ENCODE assay signal across 8 cellular contexts in genomic region chr1:99685516-99686180, GRCh38. TPM values are rescaled to one million over a fixed set of nuclear protein-coding genes. Genes with fewer than 3 reads are reported as not detected.
DNase-seq lines count a peak whose midpoint lies in the region; ATAC-seq and TF ChIP-seq lines count a peak whose summit lies in the region.

No MANE protein-coding gene starts in this region.

- H3K9ac ChIP-seq in OCI-LY1 (ENCODE audit: low read length): no peak overlapping the region

- ATAC-seq in GM21528 (IDR thresholded peaks at IDR 0.05; ENCODE audit: low FRiP score, unreplicated experiment) (peak; percentile 90), heart left ventricle (peak; percentile 79 to 94 (median 88))
- ATAC-seq in activated naive CD4-positive, alpha-beta T cell treated with anti-CD3 and anti-CD28 coated beads, Interleukin-2, amount 50 U/mL, for 72 hours: peak; percentile 49 to 78

- DNase-seq in GDM1 (lab: John Stamatoyannopoulos, UW) (peak; percentile 34), HT-29 (ENCODE audit: low spot score) (peak; percentile 85), heart left ventricle (peak; percentile 74 to 90 (median 81)), renal cortical epithelial cell (ENCODE audit: low read depth) (peak; percentile 73)
- peak in 1 of 2 donors; percentile 49 for DNase-seq in activated naive CD4-positive, alpha-beta T cell treated with anti-CD3 and anti-CD28 coated beads, Interleukin-2, amount 50 U/mL, for 72 hours (ENCODE audit: low spot score in 2 of 2)
- DNase-seq in effector CD4-positive, alpha-beta T cell: no peak

- TF ChIP-seq POLR2A in heart left ventricle (IDR thresholded peaks at IDR 0.05): no peak

- H3K9me3 ChIP-seq in OCI-LY1 (ENCODE audit: low read length): no peaks in the 10 kb centered on the region
- no peaks in the 10 kb centered on the region for H3K9me3 ChIP-seq in heart left ventricle

- H3F3A ChIP-seq in OCI-LY1 (ENCODE audit: insufficient read depth, low read length): no peaks in the 10 kb centered on the region

- no peak overlapping the region for H3K4me3 ChIP-seq in OCI-LY1 (ENCODE audit: low read depth, low read length, poor library complexity, severe bottlenecking)
- no peak overlapping the region for H3K4me3 ChIP-seq in heart left ventricle

- H3K4me1 ChIP-seq in OCI-LY1 (ENCODE audit: insufficient read depth, low read length, severe bottlenecking) (no peaks in the 10 kb centered on the region), heart left ventricle (peaks cover 0 to 66% (median 32%) of the 10 kb centered on the region in 12 donors)

- H2AFZ ChIP-seq in OCI-LY1 (ENCODE audit: low read length): no peak overlapping the region

- WGBS in heart left ventricle, 4 donors: 6 to 10% (median 8%) methylated on average over 6 of the region's 6 CpGs

- H3K27ac ChIP-seq in OCI-LY1 (ENCODE audit: low read depth, low read length, poor library complexity, severe bottlenecking) (no peak overlapping the region), heart left ventricle (peak overlapping the region in 11 of 12 donors; percentile 26 to 78 (median 55))

- no peaks in the 10 kb centered on the region for H4K20me1 ChIP-seq in OCI-LY1 (ENCODE audit: insufficient read depth, low read length)

- no peaks in the 10 kb centered on the region for H3K9me2 ChIP-seq in OCI-LY1 (ENCODE audit: low read depth, low read length)

- no peak overlapping the region for H3K4me2 ChIP-seq in OCI-LY1 (ENCODE audit: low read length)

- H3K9me3 Mint-ChIP-seq in activated naive CD4-positive, alpha-beta T cell treated with anti-CD3 and anti-CD28 coated beads, Interleukin-2, amount 50 U/mL, for 72 hours: no peaks in the 10 kb centered on the region

- H3K79me2 ChIP-seq in OCI-LY1 (ENCODE audit: insufficient read depth, low read length): no peaks in the 10 kb centered on the region

- H3K36me3 ChIP-seq in OCI-LY1 (ENCODE audit: insufficient read depth, low read length): no peaks in the 10 kb centered on the region
- peaks cover 0 to 81% (median 33%) of the 10 kb centered on the region in 9 donors for H3K36me3 ChIP-seq in heart left ventricle

- H3K36me3 Mint-ChIP-seq in activated naive CD4-positive, alpha-beta T cell treated with anti-CD3 and anti-CD28 coated beads, Interleukin-2, amount 50 U/mL, for 72 hours: no peaks in the 10 kb centered on the region

- no peak overlapping the region for H3K27ac Mint-ChIP-seq in activated naive CD4-positive, alpha-beta T cell treated with anti-CD3 and anti-CD28 coated beads, Interleukin-2, amount 50 U/mL, for 72 hours

- TF ChIP-seq CTCF in OCI-LY1 (IDR thresholded peaks at IDR 0.05; ENCODE audit: low read length): peak; percentile 79
- TF ChIP-seq CTCF in heart left ventricle (IDR thresholded peaks at IDR 0.05): peak; percentile 47 to 76 (median 64)

- H3K27me3 ChIP-seq in OCI-LY1 (ENCODE audit: insufficient read depth, low read length) (no peaks in the 10 kb centered on the region), heart left ventricle (no peaks in the 10 kb centered on the region)

- intact Hi-C loops in heart left ventricle (cut with DNase I): loop anchor here in 7 of 10 donors (2.0 to 10.0 kb wide), 6 partner anchors 38 to 158 kb away; partner anchors contain the start of gene PALMD (in 6 of the 7)

RNA-seq across cellular contexts. Expression of gene PALMD, which starts 39.7 kb away (rescaled TPM):
- total RNA-seq in HT-29 (2014; rRNA removed; shearing (Covaris generic)): 0.16 and 0.31 TPM in 2 replicates
- not detected for total RNA-seq in activated naive CD4-positive, alpha-beta T cell treated with anti-CD3 and anti-CD28 coated beads, Interleukin-2, amount 50 U/mL, for 72 hours
- total RNA-seq in heart left ventricle (100 to 1,000 TPM in 7 of 9 donors, 10 to 100 TPM in 2; 74.0 to 236 (median 120) TPM), renal cortical epithelial cell (0.20 TPM in 1 of 2 replicates, not detected in the other)
- polyA plus RNA-seq in heart left ventricle: 100 to 1,000 TPM in 1 of 2 donors, 10 to 100 TPM in 1; 95.2 to 134 TPM

Comparison
In these comparisons a context has a peak if more than half of its experiments do, and no peak if none do; other contexts are left out.
1. RNA of gene PALMD, which starts 39.7 kb away (total RNA-seq): 74.0 to 236 TPM in heart left ventricle; 0.16 to 0.31 TPM in HT-29, 0.20 TPM in renal cortical epithelial cell and not detected in activated naive CD4-positive, alpha-beta T cell treated with anti-CD3 and anti-CD28 coated beads, Interleukin-2, amount 50 U/mL, for 72 hours; every median in the first group is over 10 times any median in the second.
2. Peak in every context shown above with its lines, with median percentiles within 50 percentile points of each other: ATAC-seq.